In genomic region chr9:131669234-131670172, GRCh38 we compare ENCODE assay signal across 8 cellular contexts.
DNase-seq lines count a peak whose midpoint lies in the region; ATAC-seq, FAIRE-seq and TF ChIP-seq lines count a peak whose summit lies in the region.

No MANE protein-coding gene starts in this region.

- peaks cover 76% of the 10 kb centered on the region for H3K4me1 ChIP-seq in CD8-positive, alpha-beta memory T cell (ENCODE audit: insufficient read depth, low read length)
- H3K4me1 ChIP-seq in OCI-LY7 (ENCODE audit: insufficient read depth, low read length, poor library complexity, severe bottlenecking) (peaks cover 91% of the 10 kb centered on the region), pancreas (peaks cover 22 to 32% (median 30%) of the 10 kb centered on the region in 3 donors), ovary (ENCODE audit: insufficient read depth) (peaks cover 13% of the 10 kb centered on the region)

- TF ChIP-seq EP300 in ovary (IDR thresholded peaks at IDR 0.05) = no peak

- no peaks in the 10 kb centered on the region for H3K9me2 ChIP-seq in OCI-LY7 (ENCODE audit: insufficient read depth, low read length)

- no TSS peak for BruUV-seq in OCI-LY7 (replicated peaks; lab: Mats Ljungman, UMichigan)

- TF ChIP-seq POLR2A in ovary (IDR thresholded peaks at IDR 0.05) = no peak

- WGBS in pancreas, 2 donors = 81 to 83% methylated on average over 14 of the region's 14 CpGs
- 88 to 91% (median 89%) methylated on average over 14 of the region's 14 CpGs for WGBS in ovary, 3 donors

- TF ChIP-seq CTCF in OCI-LY7 (conservative IDR thresholded peaks at IDR 0.05; ENCODE audit: low read length) (no peak), pancreas (IDR thresholded peaks at IDR 0.05) (no peak), ovary (IDR thresholded peaks at IDR 0.05) (no peak)

- H3K27me3 ChIP-seq in CD8-positive, alpha-beta memory T cell (ENCODE audit: insufficient read depth, low read length, poor library complexity, severe bottlenecking) = no peaks in the 10 kb centered on the region
- H3K27me3 ChIP-seq in pancreas (no peaks in the 10 kb centered on the region), ovary (no peaks in the 10 kb centered on the region)

- intact Hi-C loops in OCI-LY7 (cut with micrococcal nuclease; ENCODE audit: unreplicated experiment) = loop anchor here (10.0 kb wide), 2 partner anchors 275 to 395 kb away; partner anchors contain the start of genes FAM78A and PRRC2B
- intact Hi-C loops in pancreas (cut with DNase I) = no loop called here
- intact Hi-C loops in ovary (cut with DNase I) = no loop called here

- no peak overlapping the region for H2AFZ ChIP-seq in OCI-LY7 (ENCODE audit: low read length)

- no peak for FAIRE-seq in pancreas (lab: Jason Lieb, UNC)

- no peaks in the 10 kb centered on the region for H3K36me3 ChIP-seq in CD8-positive, alpha-beta memory T cell (ENCODE audit: insufficient read depth, low read length)
- H3K36me3 ChIP-seq in OCI-LY7 (ENCODE audit: insufficient read depth, low read length) (peaks cover 91% of the 10 kb centered on the region), pancreas (no peaks in the 10 kb centered on the region), ovary (no peaks in the 10 kb centered on the region)

- H3K4me2 ChIP-seq in OCI-LY7 (ENCODE audit: low read length) = peak overlapping the region; percentile 100

- DNase-seq in CD8-positive, alpha-beta memory T cell = no peak
- DNase-seq in OCI-LY7 (ENCODE audit: low spot score) = no peak
- DNase-seq in effector memory CD8-positive, alpha-beta T cell = no peak
- no peak for DNase-seq in pancreas
- no peak for DNase-seq in DMS153 (lab: John Stamatoyannopoulos, UW)
- no peak for DNase-seq in ovary
- DNase-seq in NCI-H510A (lab: John Stamatoyannopoulos, UW) = no peak
- DNase-seq in DMS 273 (lab: John Stamatoyannopoulos, UW; ENCODE audit: unreplicated experiment) = no peak

- H3K9me3 Mint-ChIP-seq in CD8-positive, alpha-beta memory T cell = no peaks in the 10 kb centered on the region
- no peaks in the 10 kb centered on the region for H3K9me3 Mint-ChIP-seq in effector memory CD8-positive, alpha-beta T cell

- H3K36me3 Mint-ChIP-seq in CD8-positive, alpha-beta memory T cell = peaks cover 0 to 7% (median 0%) of the 10 kb centered on the region in 3 donors
- H3K36me3 Mint-ChIP-seq in effector memory CD8-positive, alpha-beta T cell (ENCODE audit: insufficient read depth) = peaks cover 28% of the 10 kb centered on the region

- POLR2A ChIA-PET in CD8-positive, alpha-beta memory T cell (lab: Charles Lee) = interaction anchor here (1.1 to 2.2 kb wide), 4 partner anchors 9 to 63 kb away, joined by 3 to 25 read pairs (median 15); no protein-coding TSS in a partner anchor
- POLR2A ChIA-PET in OCI-LY7 (lab: Charles Lee) = interaction anchor here (1.3 to 13.0 kb wide), 2 partner anchors 50 to 57 kb away, joined by 3 to 347 read pairs; no protein-coding TSS in a partner anchor

- H4K20me1 ChIP-seq in OCI-LY7 (ENCODE audit: insufficient read depth, low read length) = peaks cover 37% of the 10 kb centered on the region; the same call in 1 of the 2 replicates

- H3K9me3 ChIP-seq in CD8-positive, alpha-beta memory T cell (ENCODE audit: low read length) = no peaks in the 10 kb centered on the region
- H3K9me3 ChIP-seq in OCI-LY7 (ENCODE audit: low read length) (no peaks in the 10 kb centered on the region), pancreas (no peaks in the 10 kb centered on the region), ovary (no peaks in the 10 kb centered on the region)

- no peak for ATAC-seq in effector memory CD8-positive, alpha-beta T cell (replicated peaks)
- peak in 1 of 4 donors; percentile 11 for ATAC-seq in pancreas

- H3K4me3 ChIP-seq in CD8-positive, alpha-beta memory T cell (ENCODE audit: low read length) = peak overlapping the region; percentile 54
- H3K4me3 ChIP-seq in OCI-LY7 (ENCODE audit: low read depth, low read length, poor library complexity, severe bottlenecking) (peak overlapping the region; percentile 76), pancreas (no peak overlapping the region), ovary (no peak overlapping the region)

- H3K79me2 ChIP-seq in OCI-LY7 (ENCODE audit: insufficient read depth, low read depth, low read length) = peaks cover 100% of the 10 kb centered on the region

- H3K4me3 Mint-ChIP-seq in CD8-positive, alpha-beta memory T cell = peak overlapping the region; percentile 56 to 88 (median 79)
- H3K4me3 Mint-ChIP-seq in effector memory CD8-positive, alpha-beta T cell = peak overlapping the region; percentile 71 to 77

- CTCF ChIA-PET in CD8-positive, alpha-beta memory T cell (lab: Charles Lee) = interaction anchor here (0.8 to 6.1 kb wide), 12 partner anchors 8 to 400 kb away, joined by 3 to 44 read pairs (median 5); no protein-coding TSS in a partner anchor
- CTCF ChIA-PET in OCI-LY7 (lab: Charles Lee; ENCODE audit: unreplicated experiment) = no interaction called here

- H3K4me1 Mint-ChIP-seq in CD8-positive, alpha-beta memory T cell = peaks cover 89 to 100% (median 100%) of the 10 kb centered on the region in 3 donors
- peaks cover 75 to 76% of the 10 kb centered on the region in 2 donors for H3K4me1 Mint-ChIP-seq in effector memory CD8-positive, alpha-beta T cell (ENCODE audit: low read depth in 2 of 2)

- peak overlapping the region; percentile 95 to 100 (median 99) for H3K27ac Mint-ChIP-seq in CD8-positive, alpha-beta memory T cell
- H3K27ac Mint-ChIP-seq in effector memory CD8-positive, alpha-beta T cell = peak overlapping the region; percentile 99

- no peaks in the 10 kb centered on the region for H3K27me3 Mint-ChIP-seq in CD8-positive, alpha-beta memory T cell
- H3K27me3 Mint-ChIP-seq in effector memory CD8-positive, alpha-beta T cell = no peaks in the 10 kb centered on the region

- H3K27ac ChIP-seq in CD8-positive, alpha-beta memory T cell (ENCODE audit: low read depth, low read length) = peak overlapping the region; percentile 88
- H3K27ac ChIP-seq in OCI-LY7 (ENCODE audit: low read depth, low read length, poor library complexity, severe bottlenecking) (peak overlapping the region; percentile 98), pancreas (peak overlapping the region in 3 of 4 donors; percentile 3 to 67 (median 63)), ovary (no peak overlapping the region)

Comparison
In these comparisons a context has a peak if more than half of its experiments do, and no peak if none do; other contexts are left out.
1. H3K27ac ChIP-seq: peak in CD8-positive, alpha-beta memory T cell (single experiment), OCI-LY7 (single experiment) and pancreas (3 of 4); none in ovary (0 of 2).
2. H3K4me3 ChIP-seq: peak in CD8-positive, alpha-beta memory T cell (single experiment) and OCI-LY7 (single experiment); none in pancreas (0 of 4) and ovary (single experiment).